8 cellular contexts compared by ENCODE assay signal in the genomic region with DNA sequence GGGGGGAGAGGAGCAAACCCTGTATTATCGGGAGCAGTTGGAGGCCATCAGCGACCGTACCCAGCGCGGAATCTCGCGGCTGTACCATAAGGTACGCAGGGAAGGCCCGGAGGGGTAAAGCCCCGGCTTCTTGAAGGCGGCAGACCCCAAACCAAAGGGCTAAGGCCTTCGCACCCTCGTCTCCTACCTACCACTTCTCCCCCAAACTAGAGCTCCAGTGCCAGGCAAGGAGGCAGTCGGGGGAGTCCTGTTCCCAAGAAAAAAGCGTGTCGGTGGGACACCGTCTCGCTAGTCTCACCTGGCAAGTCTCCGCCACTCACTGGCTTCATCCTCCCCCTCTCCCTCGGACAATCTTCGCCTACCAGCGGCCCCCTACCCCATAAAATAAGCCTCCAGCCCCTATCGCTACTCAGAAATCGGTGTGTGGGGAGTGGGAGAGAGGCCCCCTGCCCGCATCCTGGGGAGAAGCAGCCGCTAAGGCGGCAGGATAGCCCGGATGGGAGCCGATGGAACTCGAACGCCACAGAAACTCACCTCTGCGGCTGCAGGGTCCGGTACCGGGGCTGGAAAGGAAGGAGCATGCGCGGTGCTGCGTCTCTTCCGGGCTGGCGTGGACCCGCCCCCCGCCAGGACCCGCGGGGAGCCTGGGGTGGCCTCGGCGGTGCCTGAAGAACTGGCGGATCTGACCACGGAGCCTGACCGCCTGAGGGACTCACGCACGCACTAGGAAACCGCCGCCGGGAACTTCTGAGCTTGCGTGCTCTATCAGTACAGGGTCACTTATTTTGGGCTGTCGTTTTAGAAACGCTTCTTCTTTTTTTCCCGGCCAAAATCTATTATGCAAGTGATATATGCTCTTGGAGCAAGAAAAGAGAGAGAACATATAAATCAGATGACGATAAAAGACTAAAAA. TPM values are rescaled to one million over a fixed set of nuclear protein-coding genes. Genes with fewer than 3 reads are reported as not detected.
A peak's percentile ranks its signal among the peaks of the same experiment; 100 is the strongest.
DNase-seq lines count a peak whose midpoint lies in the region; ATAC-seq, FAIRE-seq and TF ChIP-seq lines count a peak whose summit lies in the region.

A gene (minus strand): TSS at position 572 of the 913 bp plus-strand sequence. CDS start 848 bp downstream, outside the sequence.

- H3K4me3 ChIP-seq in endothelial cell of umbilical vein (replicated peaks in 1 of 3; ENCODE audit: insufficient read depth in 1 of 3, low read depth in 1 of 3, low read length in 3 of 3) = peak within 1 kb of the TSS; percentile 66 to 95 (median 90)

- H4K20me1 ChIP-seq in endothelial cell of umbilical vein (replicated peaks; ENCODE audit: control insufficient read depth, extremely low read depth, insufficient read depth, low read length) = no peaks in the 10 kb centered on the region

- H3K4me1 ChIP-seq in endothelial cell of umbilical vein (ENCODE audit: control insufficient read depth, extremely low read depth, insufficient read depth, low read length) = peaks cover 15% of the 10 kb centered on the region

- dilution Hi-C loops in endothelial cell of umbilical vein (cut with MboI; ENCODE audit: extremely low pct_ligation_motif_present, low sequenced_read_pairs) = no loop called here

- peak; percentile 91 for TF ChIP-seq POLR2A in endothelial cell of umbilical vein (IDR thresholded peaks at IDR 0.05; ENCODE audit: low read depth, low read length)

- no peak for TF ChIP-seq EP300 in Ishikawa (IDR thresholded peaks at IDR 0.05; ENCODE audit: borderline replicate concordance)

- H3K9me3 ChIP-seq in endothelial cell of umbilical vein (replicated peaks; ENCODE audit: control insufficient read depth, insufficient read depth, low read length) = no peaks in the 10 kb centered on the region

- no peak for TF ChIP-seq CTCF in endothelial cell of umbilical vein (IDR thresholded peaks at IDR 0.05; ENCODE audit: extremely low read depth in 1 of 2, insufficient read depth in 1 of 2, low read depth in 1 of 2, low read length in 2 of 2)

- H2AFZ ChIP-seq in endothelial cell of umbilical vein (ENCODE audit: low read depth, low read length) = peak within 1 kb of the TSS; percentile 80

- H3K36me3 ChIP-seq in endothelial cell of umbilical vein (ENCODE audit: control insufficient read depth in 2 of 2, extremely low read depth in 1 of 2, insufficient read depth in 2 of 2, low read length in 2 of 2) = peaks cover 17 to 24% of the 10 kb centered on the region in 2 experiments

- H3K27ac ChIP-seq in endothelial cell of umbilical vein (ENCODE audit: insufficient read depth, low read depth, low read length) = peak within 1 kb of the TSS; percentile 79

- peaks cover 49% of the 10 kb centered on the region for H3K79me2 ChIP-seq in endothelial cell of umbilical vein (ENCODE audit: control insufficient read depth, insufficient read depth, low read length)

- DNase-seq in COR-L47 (lab: John Stamatoyannopoulos, UW) (peak; percentile 93), OCI-M2 (lab: John Stamatoyannopoulos, UW; ENCODE audit: unreplicated experiment) (peak; percentile 82), activated T-cell treated with anti-CD3 and anti-CD28 coated beads for 24 hours (ENCODE audit: low read depth) (peak; percentile 89), endothelial cell of umbilical vein (ENCODE audit: low read depth, low spot score) (peak; percentile 96), midbrain (lab: John Stamatoyannopoulos, UW) (peak; percentile 91)
- peak; percentile 84 to 87 for DNase-seq in stimulated activated CD8-positive, alpha-beta memory T cell treated with anti-CD3 and anti-CD28 coated beads, Interleukin-15, amount 100 ng/mL, for 48 hours (ENCODE audit: low read depth in 2 of 2)

- CTCF ChIA-PET in endothelial cell of umbilical vein (lab: Charles Lee) = interaction anchor here (0.8 to 3.3 kb wide), 8 partner anchors 11 to 262 kb away, joined by 3 to 20 read pairs (median 14); no protein-coding TSS in a partner anchor

- H3K4me2 ChIP-seq in endothelial cell of umbilical vein (ENCODE audit: insufficient read depth, low read length) = peak within 1 kb of the TSS; percentile 92

- H3K9ac ChIP-seq in endothelial cell of umbilical vein (replicated peaks; ENCODE audit: extremely low read depth, insufficient read depth, low read length) = peak within 1 kb of the TSS; percentile 93

- peak; percentile 3; the same call in 1 of the 2 replicates for TF ChIP-seq RAD21 in Ishikawa (IDR thresholded peaks at IDR 0.05; ENCODE audit: low read depth)

- peak; percentile 99 for FAIRE-seq in endothelial cell of umbilical vein (lab: Jason Lieb, UNC)

- intact Hi-C loops in endothelial cell of umbilical vein (cut with micrococcal nuclease) = loop anchor here (1.0 kb wide), 1 partner anchor 184 kb away; no protein-coding TSS in a partner anchor

- ATAC-seq in GM21526 (IDR thresholded peaks at IDR 0.05; ENCODE audit: low FRiP score, unreplicated experiment) = peak; percentile 80

- no peaks in the 10 kb centered on the region for H3K9me1 ChIP-seq in endothelial cell of umbilical vein (replicated peaks; ENCODE audit: control insufficient read depth, extremely low read depth, insufficient read depth, low read length)

- POLR2A ChIA-PET in endothelial cell of umbilical vein (lab: Charles Lee) = interaction anchor here (0.5 to 1.3 kb wide), 10 partner anchors 9 to 1819 kb away, joined by 3 to 8 read pairs (median 3); a partner anchor contains a TSS

- BruUV-seq in endothelial cell of umbilical vein (replicated peaks; lab: Mats Ljungman, UMichigan) = TSS peak; percentile 55

- H3K27me3 ChIP-seq in endothelial cell of umbilical vein (ENCODE audit: control insufficient read depth in 2 of 2, insufficient read depth in 2 of 2, low read length in 2 of 2) = no peaks in the 10 kb centered on the region

TF ChIP-seq in Ishikawa, 13 proteins besides CTCF, POLR2A, EP300 and RAD21 (continues in another document):
- TF ChIP-seq, protein P1, sequence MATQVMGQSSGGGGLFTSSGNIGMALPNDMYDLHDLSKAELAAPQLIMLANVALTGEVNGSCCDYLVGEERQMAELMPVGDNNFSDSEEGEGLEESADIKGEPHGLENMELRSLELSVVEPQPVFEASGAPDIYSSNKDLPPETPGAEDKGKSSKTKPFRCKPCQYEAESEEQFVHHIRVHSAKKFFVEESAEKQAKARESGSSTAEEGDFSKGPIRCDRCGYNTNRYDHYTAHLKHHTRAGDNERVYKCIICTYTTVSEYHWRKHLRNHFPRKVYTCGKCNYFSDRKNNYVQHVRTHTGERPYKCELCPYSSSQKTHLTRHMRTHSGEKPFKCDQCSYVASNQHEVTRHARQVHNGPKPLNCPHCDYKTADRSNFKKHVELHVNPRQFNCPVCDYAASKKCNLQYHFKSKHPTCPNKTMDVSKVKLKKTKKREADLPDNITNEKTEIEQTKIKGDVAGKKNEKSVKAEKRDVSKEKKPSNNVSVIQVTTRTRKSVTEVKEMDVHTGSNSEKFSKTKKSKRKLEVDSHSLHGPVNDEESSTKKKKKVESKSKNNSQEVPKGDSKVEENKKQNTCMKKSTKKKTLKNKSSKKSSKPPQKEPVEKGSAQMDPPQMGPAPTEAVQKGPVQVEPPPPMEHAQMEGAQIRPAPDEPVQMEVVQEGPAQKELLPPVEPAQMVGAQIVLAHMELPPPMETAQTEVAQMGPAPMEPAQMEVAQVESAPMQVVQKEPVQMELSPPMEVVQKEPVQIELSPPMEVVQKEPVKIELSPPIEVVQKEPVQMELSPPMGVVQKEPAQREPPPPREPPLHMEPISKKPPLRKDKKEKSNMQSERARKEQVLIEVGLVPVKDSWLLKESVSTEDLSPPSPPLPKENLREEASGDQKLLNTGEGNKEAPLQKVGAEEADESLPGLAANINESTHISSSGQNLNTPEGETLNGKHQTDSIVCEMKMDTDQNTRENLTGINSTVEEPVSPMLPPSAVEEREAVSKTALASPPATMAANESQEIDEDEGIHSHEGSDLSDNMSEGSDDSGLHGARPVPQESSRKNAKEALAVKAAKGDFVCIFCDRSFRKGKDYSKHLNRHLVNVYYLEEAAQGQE (IDR thresholded peaks at IDR 0.05; ENCODE audit: low read depth) = peak; percentile 31; the same call in 1 of the 2 replicates

TF ChIP-seq in endothelial cell of umbilical vein, 7 proteins besides CTCF, POLR2A, EP300 and RAD21:
- TF ChIP-seq, protein P2, sequence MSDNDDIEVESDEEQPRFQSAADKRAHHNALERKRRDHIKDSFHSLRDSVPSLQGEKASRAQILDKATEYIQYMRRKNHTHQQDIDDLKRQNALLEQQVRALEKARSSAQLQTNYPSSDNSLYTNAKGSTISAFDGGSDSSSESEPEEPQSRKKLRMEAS (IDR thresholded peaks at IDR 0.05; ENCODE audit: insufficient read depth, insufficient read length) = no peak
- no peak for TF ChIP-seq FOS (IDR thresholded peaks at IDR 0.05; ENCODE audit: borderline replicate concordance, insufficient read depth, low read length)
- peak; percentile 78 for TF ChIP-seq MYC (IDR thresholded peaks at IDR 0.05; ENCODE audit: low read depth, low read length)
- TF ChIP-seq EZH2 (IDR thresholded peaks at IDR 0.05; ENCODE audit: borderline replicate concordance, low read depth, low read length, severe bottlenecking) = no peak
- TF ChIP-seq POLR2AphosphoS5 (IDR thresholded peaks at IDR 0.05; ENCODE audit: insufficient read depth, low read depth, low read length) = peak; percentile 95
- no peak for TF ChIP-seq JUN (IDR thresholded peaks at IDR 0.05; ENCODE audit: borderline replicate concordance, insufficient read depth, insufficient read length, low read depth)
- no peak for TF ChIP-seq GATA2 (IDR thresholded peaks at IDR 0.05; ENCODE audit: insufficient read depth, insufficient read length, low read depth, low read length)

RNA-seq across cellular contexts. Expression of the gene that starts here (rescaled TPM):
- 1,295 and 1,416 TPM in 2 replicates for total RNA-seq in endothelial cell of umbilical vein
- 5,496 and 6,036 TPM in 2 replicates for polyA plus RNA-seq in endothelial cell of umbilical vein
- polyA plus RNA-seq in endothelial cell of umbilical vein (2011; cell fraction: cytosol; rRNA removed) = 5,042 and 6,173 TPM in 2 replicates
- 1,206 and 1,299 TPM in 2 replicates for polyA plus RNA-seq in endothelial cell of umbilical vein (2011; cell fraction: nucleus; rRNA removed)
- polyA plus RNA-seq in endothelial cell of umbilical vein (2012) = 2,319 and 2,342 TPM in 2 replicates
- 1,263 and 1,381 TPM in 2 replicates for polyA minus RNA-seq in endothelial cell of umbilical vein
- 837 TPM for polyA minus RNA-seq in endothelial cell of umbilical vein (2011; cell fraction: cytosol; rRNA and poly(A)+ RNA removed)
- polyA minus RNA-seq in endothelial cell of umbilical vein (2011; cell fraction: nucleus; rRNA and poly(A)+ RNA removed) = 112 TPM in 2 replicates

Comparison
In these comparisons a context has a peak if more than half of its experiments do, and no peak if none do; other contexts are left out.
1. Peak in every context shown above with its lines: DNase-seq, ATAC-seq, H3K4me3 ChIP-seq and H3K27ac ChIP-seq.